8 cellular contexts compared by ENCODE assay signal in the genomic region with DNA sequence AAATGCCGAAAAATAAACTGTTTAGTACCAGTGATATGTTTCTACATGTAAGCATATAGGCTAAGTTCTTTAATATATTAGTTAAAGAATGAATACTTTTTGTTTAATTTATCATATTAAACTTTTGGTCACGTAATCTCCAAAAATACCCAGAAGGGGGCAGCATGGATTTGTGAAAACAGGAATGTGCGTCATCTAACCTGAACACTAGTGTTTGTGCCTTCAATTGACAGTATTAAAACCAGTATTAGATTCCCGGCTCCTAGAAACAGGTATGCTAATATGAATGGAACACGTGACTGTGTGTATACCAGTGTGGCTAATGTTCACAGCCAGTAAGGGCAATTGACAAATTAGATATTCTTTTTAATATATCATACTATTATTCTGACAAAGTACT. TPM values are rescaled to one million over a fixed set of nuclear protein-coding genes. Genes with fewer than 3 reads are reported as not detected.
DNase-seq lines count a peak whose midpoint lies in the region; ATAC-seq lines count a peak whose summit lies in the region.

No MANE protein-coding gene starts in this region.

- H3K9me3 ChIP-seq in right cardiac atrium (ENCODE audit: control insufficient read depth, low read length): no peaks in the 10 kb centered on the region

- no peak overlapping the region for H3K4me3 ChIP-seq in right cardiac atrium (ENCODE audit: low read length)

- ATAC-seq in HG03565 (IDR thresholded peaks at IDR 0.05; ENCODE audit: unreplicated experiment): no peak
- ATAC-seq in GM21526 (IDR thresholded peaks at IDR 0.05; ENCODE audit: low FRiP score, unreplicated experiment): no peak
- no peak for ATAC-seq in right cardiac atrium

- no peaks in the 10 kb centered on the region for H3K27me3 ChIP-seq in right cardiac atrium (ENCODE audit: control insufficient read depth, insufficient read depth)

- no peaks in the 10 kb centered on the region for H3K4me1 ChIP-seq in right cardiac atrium (ENCODE audit: control insufficient read depth, insufficient read depth, low read length)

- DNase-seq in AG20443 (ENCODE audit: low spot score) (peak; percentile 24), GM04503 (ENCODE audit: low read depth) (peak; percentile 5), NCI-H1694 treated with DMSO at 0.1 percent for 48 hours (lab: John Stamatoyannopoulos, UW) (peak; percentile 27), iPS-NIHi7 (ENCODE audit: extremely low spot score) (peak; percentile 22), right cardiac atrium (no peak)
- DNase-seq in activated CD4-positive, alpha-beta T cell treated with anti-CD3 and anti-CD28 coated beads for 48 hours: peak; percentile 26

- intact Hi-C loops in right cardiac atrium (cut with DNase I): loop anchor here in 1 of 4 donors (10.0 kb wide), 1 partner anchor 732 kb away; a partner anchor contains a TSS

- WGBS in right cardiac atrium: 49% methylated on average over 5 of the region's 5 CpGs

- H3K27ac ChIP-seq in right cardiac atrium (ENCODE audit: low read length): no peak overlapping the region

RNA-seq across cellular contexts. Expression of a gene that starts 51.8 kb away (rescaled TPM):
- total RNA-seq in right cardiac atrium: 10 to 100 TPM; 26.5 to 32.2 (median 26.9) TPM
- polyA plus RNA-seq in right cardiac atrium: 7.4 TPM

Comparison
In these comparisons a context has a peak if more than half of its experiments do, and no peak if none do; other contexts are left out.
1. DNase-seq: peak in AG20443 (single experiment), GM04503 (single experiment), NCI-H1694 treated with DMSO at 0.1 percent for 48 hours (single experiment), activated CD4-positive, alpha-beta T cell treated with anti-CD3 and anti-CD28 coated beads for 48 hours (single experiment) and iPS-NIHi7 (single experiment); none in right cardiac atrium (0 of 3).